In the genomic region with DNA sequence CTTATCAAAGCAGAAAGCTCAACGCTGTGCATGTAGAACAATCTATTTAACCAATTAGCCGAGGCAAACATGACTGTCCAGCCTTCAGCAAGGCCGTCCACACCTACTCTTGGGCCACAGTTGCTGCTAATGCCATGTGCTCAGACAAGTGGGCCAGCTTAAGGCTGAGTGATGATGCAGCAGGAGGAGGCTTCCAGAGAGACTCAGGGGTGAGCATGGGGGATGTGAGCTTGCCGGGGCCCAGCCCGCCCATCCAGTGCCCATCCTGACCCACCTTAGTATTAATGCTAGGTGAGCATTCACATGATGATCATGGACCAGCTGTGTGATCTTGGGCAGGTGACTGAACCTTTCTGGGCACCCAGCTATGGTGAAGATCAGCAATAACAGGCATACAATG, we compare ENCODE assay signal across 18 cellular contexts.
DNase-seq lines count a peak whose midpoint lies in the region; ATAC-seq and TF ChIP-seq lines count a peak whose summit lies in the region.
"Had no signal": no experiment of that assay in that cellular context is flagged by ENCODE, and none has a peak within 500 bp of the region (broad histone marks: within the 10 kb centered on the region; RNA-seq: fewer than 3 reads in every experiment).

No MANE protein-coding gene starts in this region.

- H3K9ac ChIP-seq in endodermal cell (ENCODE audit: extremely low read depth, low read length, poor library complexity, severe bottlenecking) (no peak overlapping the region), mesenchymal stem cell (ENCODE audit: low read length) (no peak overlapping the region)

- H3K4me2 ChIP-seq in mesenchymal stem cell (ENCODE audit: low read length, poor library complexity, severe bottlenecking): no peak overlapping the region

- H3K4me1 ChIP-seq in endodermal cell (ENCODE audit: control insufficient read depth, insufficient read depth, low read length) (no peaks in the 10 kb centered on the region), uterus (no peaks in the 10 kb centered on the region), mesenchymal stem cell (ENCODE audit: control insufficient read depth, insufficient read depth, low read depth, low read length) (no peaks in the 10 kb centered on the region)

- H2AFZ ChIP-seq in mesenchymal stem cell (ENCODE audit: low read depth, low read length): no peak overlapping the region

- no peak overlapping the region for H3K27ac Mint-ChIP-seq in activated CD8-positive, alpha-beta memory T cell treated with anti-CD3 and anti-CD28 coated beads, Interleukin-2, amount 10 ng/mL, durations not matched to agents 7 days and 5 days
- H3K27ac Mint-ChIP-seq in endodermal cell (no peak overlapping the region), osteocyte (ENCODE audit: unreplicated experiment) (no peak overlapping the region)
- H3K27ac Mint-ChIP-seq: B cell; CD4-positive, CD25-positive, alpha-beta regulatory T cell; HFFc6 had no signal

- H3K9me3 Mint-ChIP-seq in activated CD8-positive, alpha-beta memory T cell treated with anti-CD3 and anti-CD28 coated beads, Interleukin-2, amount 10 ng/mL, durations not matched to agents 7 days and 5 days (ENCODE audit: low read depth): no peaks in the 10 kb centered on the region
- H3K9me3 Mint-ChIP-seq in endodermal cell (no peaks in the 10 kb centered on the region), osteocyte (ENCODE audit: unreplicated experiment) (no peaks in the 10 kb centered on the region)
- H3K9me3 Mint-ChIP-seq: HFFc6 had no signal

- H3K4ac ChIP-seq in mesenchymal stem cell (ENCODE audit: low read depth in 1 of 2, low read length in 2 of 2): no peak overlapping the region

- H3K4me3 ChIP-seq in endodermal cell (ENCODE audit: low read length): no peak overlapping the region
- H3K4me3 ChIP-seq in uterus: no peak overlapping the region
- H3K4me3 ChIP-seq in mesenchymal stem cell (ENCODE audit: insufficient read depth in 1 of 2, low read depth in 1 of 2, low read length in 2 of 2): no peak overlapping the region

- peaks cover 15% of the 10 kb centered on the region for H3K27me3 Mint-ChIP-seq in activated CD8-positive, alpha-beta memory T cell treated with anti-CD3 and anti-CD28 coated beads, Interleukin-2, amount 10 ng/mL, durations not matched to agents 7 days and 5 days
- H3K27me3 Mint-ChIP-seq in endodermal cell (ENCODE audit: insufficient read depth): peaks cover 1% of the 10 kb centered on the region
- peaks cover 23% of the 10 kb centered on the region for H3K27me3 Mint-ChIP-seq in osteocyte (ENCODE audit: unreplicated experiment)
- H3K27me3 Mint-ChIP-seq: CD4-positive, CD25-positive, alpha-beta regulatory T cell had no signal

- H3K36me3 ChIP-seq in endodermal cell (ENCODE audit: control insufficient read depth, insufficient read depth, low read length) (no peaks in the 10 kb centered on the region), uterus (no peaks in the 10 kb centered on the region), mesenchymal stem cell (ENCODE audit: control insufficient read depth in 1 of 2, insufficient read depth in 2 of 2, low read depth in 1 of 2, low read length in 2 of 2) (no peaks in the 10 kb centered on the region)

- no peak overlapping the region for H2BK12ac ChIP-seq in mesenchymal stem cell (ENCODE audit: low read length in 2 of 2)

- no peak overlapping the region for H2BK5ac ChIP-seq in mesenchymal stem cell (ENCODE audit: low read depth, low read length, poor library complexity, severe bottlenecking)

- no peak overlapping the region for H3K18ac ChIP-seq in mesenchymal stem cell (ENCODE audit: low read depth in 1 of 2, low read length in 2 of 2)

- no peak for TF ChIP-seq CTCF in endodermal cell (conservative IDR thresholded peaks at IDR 0.05)
- TF ChIP-seq CTCF in osteocyte (IDR thresholded peaks at IDR 0.05): no peak
- TF ChIP-seq CTCF in uterus (IDR thresholded peaks at IDR 0.05): no peak

- peak; percentile 1 for DNase-seq in activated CD8-positive, alpha-beta memory T cell treated with anti-CD3 and anti-CD28 coated beads, Interleukin-2, amount 50 U/mL, for 48 hours
- no peak for DNase-seq in activated CD8-positive, alpha-beta memory T cell treated with anti-CD3 and anti-CD28 coated beads, Interleukin-2, amount 10 ng/mL, durations not matched to agents 7 days and 5 days
- peak; percentile 27 for DNase-seq in endodermal cell
- DNase-seq in osteocyte (ENCODE audit: extremely low spot score, unreplicated experiment): peak; percentile 23
- peak; percentile 1 for DNase-seq in uterus
- DNase-seq in stimulated activated CD4-positive, alpha-beta T cell treated with anti-CD3 and anti-CD28 coated beads, Interleukin-4, amount 100 ng/mL, for 4 hours: no peak
- DNase-seq in mesenchymal stem cell: no peak
- DNase-seq: CD4-positive, CD25-positive, alpha-beta regulatory T cell; COR-L47; DMS 273 treated with DMSO at 0.1 percent for 48 hours; GDM1; HFFc6; KG1; NCI-H1417 treated with DMSO at 0.1 percent for 48 hours; NCI-H187 treated with DMSO at 0.1 percent for 48 hours; NCI-H226; NCI-H524 had no signal

- no peak for TF ChIP-seq POLR2A in uterus (IDR thresholded peaks at IDR 0.05)

- H3K14ac ChIP-seq in mesenchymal stem cell (ENCODE audit: low read length in 2 of 2): no peak overlapping the region

- no peak overlapping the region for H4K8ac ChIP-seq in mesenchymal stem cell (ENCODE audit: low read length)

- H3K4me3 Mint-ChIP-seq in activated CD8-positive, alpha-beta memory T cell treated with anti-CD3 and anti-CD28 coated beads, Interleukin-2, amount 10 ng/mL, durations not matched to agents 7 days and 5 days: no peak overlapping the region
- H3K4me3 Mint-ChIP-seq in endodermal cell: no peak overlapping the region
- no peak overlapping the region for H3K4me3 Mint-ChIP-seq in osteocyte (ENCODE audit: unreplicated experiment)
- H3K4me3 Mint-ChIP-seq: B cell; CD4-positive, CD25-positive, alpha-beta regulatory T cell; HFFc6 had no signal

- intact Hi-C loops in uterus (cut with DNase I; ENCODE audit: low total_unique reads): no loop called here

- H4K91ac ChIP-seq in mesenchymal stem cell (ENCODE audit: low read length): no peak overlapping the region

- no peaks in the 10 kb centered on the region for H3K36me3 Mint-ChIP-seq in activated CD8-positive, alpha-beta memory T cell treated with anti-CD3 and anti-CD28 coated beads, Interleukin-2, amount 10 ng/mL, durations not matched to agents 7 days and 5 days
- H3K36me3 Mint-ChIP-seq in endodermal cell (ENCODE audit: low read depth): no peaks in the 10 kb centered on the region
- no peaks in the 10 kb centered on the region for H3K36me3 Mint-ChIP-seq in osteocyte (ENCODE audit: unreplicated experiment)
- H3K36me3 Mint-ChIP-seq: CD4-positive, CD25-positive, alpha-beta regulatory T cell had no signal

- no peak for ATAC-seq in activated CD8-positive, alpha-beta memory T cell treated with anti-CD3 and anti-CD28 coated beads, Interleukin-2, amount 10 ng/mL, durations not matched to agents 7 days and 5 days

- no peaks in the 10 kb centered on the region for H3K79me1 ChIP-seq in mesenchymal stem cell (replicated peaks; ENCODE audit: low read length, poor library complexity, severe bottlenecking)

- H3K9me3 ChIP-seq in endodermal cell (ENCODE audit: control insufficient read depth, low read length): no peaks in the 10 kb centered on the region
- H3K9me3 ChIP-seq in uterus: no peaks in the 10 kb centered on the region
- no peaks in the 10 kb centered on the region for H3K9me3 ChIP-seq in mesenchymal stem cell (ENCODE audit: control insufficient read depth, low read length)

- 94% methylated on average over 3 to 5 of the region's 5 CpGs for WGBS in endodermal cell (ENCODE audit: insufficient coverage in 1 of 2, insufficient read length in 1 of 2), 2 experiments
- WGBS in mesenchymal stem cell: 85% methylated on average over 5 of the region's 5 CpGs

- H2AK5ac ChIP-seq in mesenchymal stem cell (ENCODE audit: low read length, severe bottlenecking): no peak overlapping the region

- H3K27ac ChIP-seq in endodermal cell (ENCODE audit: low read depth, low read length): no peak overlapping the region
- no peak overlapping the region for H3K27ac ChIP-seq in uterus
- H3K27ac ChIP-seq in mesenchymal stem cell (ENCODE audit: low read length, poor library complexity, severe bottlenecking): no peak overlapping the region

- no peak overlapping the region for H2BK15ac ChIP-seq in mesenchymal stem cell (ENCODE audit: low read depth, poor library complexity, severe bottlenecking)

- CTCF ChIA-PET in activated CD8-positive, alpha-beta memory T cell treated with anti-CD3 and anti-CD28 coated beads, Interleukin-2, amount 10 ng/mL, durations not matched to agents 7 days and 5 days (lab: Charles Lee): no interaction called here

- no peak overlapping the region for H2BK120ac ChIP-seq in mesenchymal stem cell (ENCODE audit: low read depth, low read length)

- H3K27me3 ChIP-seq in endodermal cell (ENCODE audit: control insufficient read depth, insufficient read depth, low read length, poor library complexity, severe bottlenecking): no peaks in the 10 kb centered on the region
- H3K27me3 ChIP-seq in uterus: no peaks in the 10 kb centered on the region
- peaks cover 12 to 53% of the 10 kb centered on the region in 2 experiments for H3K27me3 ChIP-seq in mesenchymal stem cell (ENCODE audit: control insufficient read depth in 1 of 2, insufficient read depth in 1 of 2, low read length in 2 of 2)

- H3K23ac ChIP-seq in mesenchymal stem cell (ENCODE audit: low read length in 2 of 2): no peak overlapping the region

- H3K4me1 Mint-ChIP-seq in activated CD8-positive, alpha-beta memory T cell treated with anti-CD3 and anti-CD28 coated beads, Interleukin-2, amount 10 ng/mL, durations not matched to agents 7 days and 5 days: no peaks in the 10 kb centered on the region
- H3K4me1 Mint-ChIP-seq in endodermal cell (no peaks in the 10 kb centered on the region), osteocyte (ENCODE audit: unreplicated experiment) (no peaks in the 10 kb centered on the region)
- H3K4me1 Mint-ChIP-seq: B cell; CD4-positive, CD25-positive, alpha-beta regulatory T cell had no signal

Comparison
In these comparisons a context has a peak if more than half of its experiments do, and no peak if none do; other contexts are left out.
1. DNase-seq: peak in activated CD8-positive, alpha-beta memory T cell treated with anti-CD3 and anti-CD28 coated beads, Interleukin-2, amount 50 U/mL, for 48 hours (single experiment), endodermal cell (single experiment), osteocyte (single experiment) and uterus (2 of 2); none in activated CD8-positive, alpha-beta memory T cell treated with anti-CD3 and anti-CD28 coated beads, Interleukin-2, amount 10 ng/mL, durations not matched to agents 7 days and 5 days (single experiment), stimulated activated CD4-positive, alpha-beta T cell treated with anti-CD3 and anti-CD28 coated beads, Interleukin-4, amount 100 ng/mL, for 4 hours (0 of 2) and mesenchymal stem cell (single experiment).